13 cellular contexts compared by ENCODE assay signal in the genomic region with DNA sequence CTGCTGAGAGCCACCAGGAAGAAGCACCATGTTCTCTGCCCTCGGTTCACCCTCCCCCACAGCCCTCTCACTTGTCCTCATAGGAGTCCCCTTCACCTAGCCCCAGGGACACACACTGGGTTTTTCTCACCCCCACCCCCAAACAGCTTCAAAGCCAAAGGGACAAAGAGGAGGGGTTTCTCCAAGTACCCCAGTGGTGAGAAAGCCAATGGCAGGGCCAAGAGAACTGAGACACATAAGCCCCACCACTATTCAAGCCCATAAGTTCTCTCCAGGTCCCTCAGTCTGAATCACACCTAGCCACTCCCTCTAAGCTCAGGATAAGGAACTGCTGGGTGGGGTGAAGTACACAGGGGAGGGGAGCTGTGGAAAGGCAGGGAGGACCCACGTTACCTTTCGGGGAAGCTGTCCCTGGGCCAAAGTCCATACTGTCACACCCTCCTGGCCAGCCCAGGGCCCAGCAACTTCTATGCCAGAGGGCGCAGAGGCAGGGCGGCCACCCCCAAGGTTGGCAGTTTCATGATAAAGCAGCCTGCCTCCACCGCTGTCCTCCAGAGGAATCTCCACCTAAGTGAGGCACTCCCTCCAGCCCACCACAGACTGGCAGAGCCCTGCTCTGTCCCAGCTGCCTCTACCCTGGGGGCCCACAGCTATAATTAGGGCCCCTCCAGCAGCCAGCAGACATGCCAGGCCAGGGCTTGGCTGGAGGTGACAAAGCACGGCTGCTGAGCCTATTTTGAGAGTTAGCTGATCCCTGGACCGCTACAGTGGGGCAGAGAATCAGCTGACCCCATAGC. TPM values are rescaled to one million over a fixed set of nuclear protein-coding genes. Genes with fewer than 3 reads are reported as not detected.
A peak's percentile ranks its signal among the peaks of the same experiment; 100 is the strongest.
DNase-seq lines count a peak whose midpoint lies in the region; ATAC-seq, FAIRE-seq and TF ChIP-seq lines count a peak whose summit lies in the region.
"Had no signal": no experiment of that assay in that cellular context is flagged by ENCODE, and none has a peak within 500 bp of the region (broad histone marks: within the 10 kb centered on the region; RNA-seq: fewer than 3 reads in every experiment).

No MANE protein-coding gene starts in this region.

- no peak for FAIRE-seq in HepG2 (lab: Jason Lieb, UNC)
- FAIRE-seq: GM12878 had no signal

- WGBS in liver, result 61% methylated on average over 8 of the region's 8 CpGs
- 79% methylated on average over 7 of the region's 8 CpGs for WGBS in HepG2 (ENCODE audit: low lambda C conversion rate)
- whole genome bisulfite sequencing in esophagus, 2 donors, result 50 to 51% methylated on average over 8 of the region's 8 CpGs

- H3K9me3 ChIP-seq in liver (ENCODE audit: control insufficient read depth in 4 of 4, low read length in 3 of 4), result no peaks in the 10 kb centered on the region
- H3K9me3 ChIP-seq in HepG2 (ENCODE audit: low read length), result no peaks in the 10 kb centered on the region
- H3K9me3 ChIP-seq in esophagus (ENCODE audit: control insufficient read depth in 2 of 2, insufficient read depth in 1 of 2, low read depth in 1 of 2, low read length in 1 of 2), result no peaks in the 10 kb centered on the region
- H3K9me3 ChIP-seq: BE2C, testis had no signal

- CTCF ChIA-PET in HepG2 (lab: Yijun Ruan, JAX; ENCODE audit: low intra/inter-chr PET ratio, low total read pairs), result interaction anchor here (1.5 kb wide), 1 partner anchor 53 kb away, joined by 3 read pairs; no protein-coding TSS in a partner anchor

- H3K9me3 Mint-ChIP-seq in naive B cell, result no peaks in the 10 kb centered on the region

- H4K20me1 ChIP-seq in HepG2 (ENCODE audit: insufficient read depth, low read length), result no peaks in the 10 kb centered on the region

- TF ChIP-seq EP300 in HepG2 (IDR thresholded peaks at IDR 0.05; ENCODE audit: low read depth in 2 of 2, low read length in 2 of 2) (no peak), HepG2 (CRISPR knock-in tag; IDR thresholded peaks at IDR 0.05; ENCODE audit: borderline replicate concordance) (no peak)

- H3K27ac ChIP-seq in liver (ENCODE audit: low read depth in 1 of 2, low read length in 2 of 2) (no peak overlapping the region), HepG2 (ENCODE audit: extremely low read length, insufficient read depth, low read length) (no peak overlapping the region), esophagus (ENCODE audit: low read depth in 2 of 2, low read length in 1 of 2) (peak overlapping the region; percentile 86 to 97)
- H3K27ac ChIP-seq: testis had no signal

- H3K4me3 ChIP-seq in liver (ENCODE audit: low read depth in 1 of 3, low read length in 3 of 3) (no peak overlapping the region), HepG2 (replicated peaks in 1 of 3; ENCODE audit: insufficient read depth in 1 of 3, low read depth in 2 of 3, low read length in 3 of 3) (no peak overlapping the region), esophagus (ENCODE audit: low read depth in 1 of 2, low read length in 2 of 2) (no peak overlapping the region)
- H3K4me3 ChIP-seq: GM12878, testis had no signal

- H3K4me1 Mint-ChIP-seq in naive B cell, result peaks cover 69 to 96% (median 88%) of the 10 kb centered on the region in 3 donors

- TF ChIP-seq POLR2A in HepG2 (IDR thresholded peaks at IDR 0.05; ENCODE audit: insufficient read depth in 1 of 2, low read depth in 2 of 2, low read length in 2 of 2), result no peak

- TF ChIP-seq RAD21 in liver (IDR thresholded peaks at IDR 0.05) (no peak), HepG2 (CRISPR knock-in tag; IDR thresholded peaks at IDR 0.05) (no peak)

- H3K4me1 ChIP-seq in liver (ENCODE audit: control insufficient read depth in 4 of 4, insufficient read depth in 4 of 4, low read length in 3 of 4) (peaks cover 6 to 19% (median 12%) of the 10 kb centered on the region in 4 donors), HepG2 (ENCODE audit: insufficient read depth, low read length) (peaks cover 12% of the 10 kb centered on the region), esophagus (ENCODE audit: control insufficient read depth in 2 of 2, insufficient read depth in 2 of 2, low read length in 1 of 2) (peaks cover 2 to 27% of the 10 kb centered on the region in 2 donors)

- H3K27me3 Mint-ChIP-seq in naive B cell, result no peaks in the 10 kb centered on the region

- H2AFZ ChIP-seq in HepG2 (ENCODE audit: low read length), result no peak overlapping the region

- ATAC-seq in HepG2 (no peak), naive B cell (ENCODE audit: low read depth in 2 of 2) (no peak), HG02571 (IDR thresholded peaks at IDR 0.05; ENCODE audit: unreplicated experiment) (no peak), HG03135 (IDR thresholded peaks at IDR 0.05; ENCODE audit: unreplicated experiment) (no peak)
- ATAC-seq: GM12878 had no signal

- H3K4me3 Mint-ChIP-seq in naive B cell, result peak overlapping the region in 7 of 8 donors; percentile 35 to 85 (median 65)

- H3K36me3 Mint-ChIP-seq in naive B cell, result peaks cover 33 to 52% of the 10 kb centered on the region in 2 donors

- no peaks in the 10 kb centered on the region for H3K79me2 ChIP-seq in HepG2 (ENCODE audit: insufficient read depth, low read length)

- peak overlapping the region; percentile 92 to 99 (median 98) for H3K27ac Mint-ChIP-seq in naive B cell

- H3K27me3 ChIP-seq in liver (ENCODE audit: control insufficient read depth in 4 of 4, insufficient read depth in 4 of 4, low read length in 3 of 4) (no peaks in the 10 kb centered on the region), HepG2 (ENCODE audit: control insufficient read depth in 1 of 2, insufficient read depth in 2 of 2, low read length in 2 of 2) (no peaks in the 10 kb centered on the region), esophagus (ENCODE audit: control insufficient read depth in 1 of 2, insufficient read depth in 2 of 2, low read length in 2 of 2) (no peaks in the 10 kb centered on the region)
- H3K27me3 ChIP-seq: BE2C, testis had no signal

- in situ Hi-C loops in HepG2 (cut with HindIII; ENCODE audit: extremely low pct_ligation_motif_present, low pct_unique_long_range_greater_than_20kb), result no loop called here

- DNase-seq in HepG2 (ENCODE audit: low spot score), result no peak
- DNase-seq in naive B cell, result no peak
- no peak for DNase-seq in iPS-NIHi7 (ENCODE audit: extremely low spot score)
- DNase-seq in stimulated activated CD4-positive, alpha-beta T cell treated with anti-CD3 and anti-CD28 coated beads, Interleukin-2, amount 100 ng/mL, for 48 hours, result no peak
- DNase-seq: BE2C, head of caudate nucleus, NCI-H345, testis had no signal

- TF ChIP-seq CTCF in liver (IDR thresholded peaks at IDR 0.05; ENCODE audit: low read depth, low read length, missing input control), result no peak
- no peak for TF ChIP-seq CTCF in HepG2 (CRISPR knock-in tag; IDR thresholded peaks at IDR 0.05)

- POLR2A ChIA-PET in HepG2 (lab: Yijun Ruan, JAX), result no interaction called here

- H3K4me2 ChIP-seq in HepG2 (ENCODE audit: low read depth, low read length), result no peak overlapping the region

- intact Hi-C loops in HepG2 (cut with micrococcal nuclease; ENCODE audit: unreplicated experiment), result no loop called here

- H3K9ac ChIP-seq in liver (ENCODE audit: low read depth in 1 of 2, low read length in 2 of 2), result no peak overlapping the region
- no peak overlapping the region for H3K9ac ChIP-seq in HepG2 (ENCODE audit: insufficient read depth, low read depth, low read length)

- no TSS peak for BruUV-seq in HepG2 (replicated peaks; lab: Mats Ljungman, UMichigan)

- H3K36me3 ChIP-seq in liver (ENCODE audit: control insufficient read depth in 4 of 4, insufficient read depth in 3 of 4, low read depth in 1 of 4, low read length in 3 of 4), result peaks cover 0 to 12% (median 6%) of the 10 kb centered on the region in 4 donors
- peaks cover 0 to 4% of the 10 kb centered on the region in 2 experiments; a peak in 2 of 5 replicates for H3K36me3 ChIP-seq in HepG2 (replicated peaks in 1 of 2; ENCODE audit: control insufficient read depth in 1 of 2, insufficient read depth in 2 of 2, low read length in 2 of 2)
- H3K36me3 ChIP-seq in esophagus (ENCODE audit: control insufficient read depth in 2 of 2, insufficient read depth in 2 of 2, low read length in 1 of 2), result peaks cover 4 to 33% of the 10 kb centered on the region in 2 donors

RNA-seq across cellular contexts. Expression of a gene that starts 39.0 kb away (rescaled TPM):
- total RNA-seq in liver, result 10 to 100 TPM; 36.7 to 54.0 TPM
- polyA plus RNA-seq in liver, result 10 to 100 TPM; 13.0 to 15.5 TPM
- total RNA-seq in HepG2 (2016; rRNA removed; fragmentation: Illumina TruSeq; extraction: Trizol), result 20.1 and 23.8 TPM in 2 replicates
- total RNA-seq in HepG2 (2016; cell fraction: cytosol; rRNA removed; fragmentation: Illumina TruSeq; extraction: Trizol; ENCODE audit: low read depth), result 2.1 and 2.7 TPM in 2 replicates
- 19.9 and 23.3 TPM in 2 replicates for total RNA-seq in HepG2 (2016; cell fraction: insoluble cytoplasmic fraction; rRNA removed; fragmentation: Illumina TruSeq; extraction: Trizol)
- total RNA-seq in HepG2 (2016; cell fraction: membrane; rRNA removed; fragmentation: Illumina TruSeq; extraction: Trizol), result 9.2 and 10.4 TPM in 2 replicates
- 29.0 and 33.5 TPM in 2 replicates for total RNA-seq in HepG2 (2016; cell fraction: nucleus; rRNA removed; fragmentation: Illumina TruSeq; extraction: Trizol)
- 12.7 and 13.4 TPM in 2 replicates for polyA plus RNA-seq in HepG2 (2011; rRNA removed)
- polyA plus RNA-seq in HepG2 (2011; cell fraction: cytosol; rRNA removed), result 9.5 and 11.8 TPM in 2 replicates
- 12.8 and 14.2 TPM in 2 replicates for polyA plus RNA-seq in HepG2 (2011; cell fraction: nucleus; rRNA removed)
- polyA plus RNA-seq in HepG2 (2012), result 13.8 and 16.0 TPM in 2 replicates
- 1.2 and 1.4 TPM in 2 replicates for polyA plus RNA-seq in HepG2 (2016; cell fraction: cytosol; fragmentation: Illumina TruSeq; extraction: Trizol; ENCODE audit: low read depth)
- 15.8 and 16.0 TPM in 2 replicates for polyA plus RNA-seq in HepG2 (2016; cell fraction: insoluble cytoplasmic fraction; fragmentation: Illumina TruSeq; extraction: Trizol; ENCODE audit: low read depth)
- polyA plus RNA-seq in HepG2 (2016; cell fraction: membrane; fragmentation: Illumina TruSeq; extraction: Trizol; ENCODE audit: low read depth), result 3.3 and 3.6 TPM in 2 replicates
- 30.8 and 34.1 TPM in 2 replicates for polyA plus RNA-seq in HepG2 (2016; cell fraction: nucleus; fragmentation: Illumina TruSeq; extraction: Trizol; ENCODE audit: insufficient read depth, low read depth)
- polyA minus RNA-seq in HepG2 (2011; rRNA and poly(A)+ RNA removed; ENCODE audit: low replicate concordance), result 29.5 and 115 TPM in 2 replicates
- 25.9 and 34.1 TPM in 2 replicates for polyA minus RNA-seq in HepG2 (2011; cell fraction: cytosol; rRNA and poly(A)+ RNA removed)
- 43.4 and 52.2 TPM in 2 replicates for polyA minus RNA-seq in HepG2 (2011; cell fraction: nucleus; rRNA and poly(A)+ RNA removed)
- polyA plus RNA-seq in esophagus, result 10 to 100 TPM; 14.1 to 15.7 TPM
- 10 to 100 TPM; 18.5 to 39.0 (median 33.0) TPM for polyA plus RNA-seq in naive B cell (ENCODE audit: low read depth in 6 of 6)

RNA-seq across cellular contexts. Expression of a gene that starts 43.9 kb away (rescaled TPM):
- total RNA-seq in liver (10 to 100 TPM in 1 of 2 donors, 1 to 10 TPM in 1; 6.8 to 14.9 TPM), HepG2 (2016; rRNA removed; fragmentation: Illumina TruSeq; extraction: Trizol) (2.7 and 3.4 TPM in 2 replicates)
- polyA plus RNA-seq in liver (1 to 10 TPM; 2.8 to 4.1 TPM), HepG2 (2011; rRNA removed) (4.2 and 4.5 TPM in 2 replicates), esophagus (10 to 100 TPM in 1 of 2 donors, 1 to 10 TPM in 1; 7.8 to 14.2 TPM), naive B cell (ENCODE audit: low read depth in 6 of 6) (10 to 100 TPM in 3 of 6 donors, 1 to 10 TPM in 2, not detected in 1; 8.5 to 16.9 (median 10.6) TPM)
- 0.79 and 0.91 TPM in 2 replicates for total RNA-seq in HepG2 (2016; cell fraction: cytosol; rRNA removed; fragmentation: Illumina TruSeq; extraction: Trizol; ENCODE audit: low read depth)
- total RNA-seq in HepG2 (2016; cell fraction: insoluble cytoplasmic fraction; rRNA removed; fragmentation: Illumina TruSeq; extraction: Trizol), result 3.2 and 3.6 TPM in 2 replicates
- 2.0 TPM in 2 replicates for total RNA-seq in HepG2 (2016; cell fraction: membrane; rRNA removed; fragmentation: Illumina TruSeq; extraction: Trizol)
- 4.9 and 5.9 TPM in 2 replicates for total RNA-seq in HepG2 (2016; cell fraction: nucleus; rRNA removed; fragmentation: Illumina TruSeq; extraction: Trizol)
- polyA plus RNA-seq in HepG2 (2011; cell fraction: cytosol; rRNA removed), result 1.8 TPM in 2 replicates
- 4.8 and 8.7 TPM in 2 replicates for polyA plus RNA-seq in HepG2 (2011; cell fraction: nucleus; rRNA removed)
- polyA plus RNA-seq in HepG2 (2012), result 1.1 and 1.6 TPM in 2 replicates
- polyA plus RNA-seq in HepG2 (2016; cell fraction: cytosol; fragmentation: Illumina TruSeq; extraction: Trizol; ENCODE audit: low read depth), result 0.19 and 0.27 TPM in 2 replicates
- 1.8 and 2.2 TPM in 2 replicates for polyA plus RNA-seq in HepG2 (2016; cell fraction: insoluble cytoplasmic fraction; fragmentation: Illumina TruSeq; extraction: Trizol; ENCODE audit: low read depth)
- 0.45 and 0.54 TPM in 2 replicates for polyA plus RNA-seq in HepG2 (2016; cell fraction: membrane; fragmentation: Illumina TruSeq; extraction: Trizol; ENCODE audit: low read depth)
- 7.4 and 7.8 TPM in 2 replicates for polyA plus RNA-seq in HepG2 (2016; cell fraction: nucleus; fragmentation: Illumina TruSeq; extraction: Trizol; ENCODE audit: insufficient read depth, low read depth)
- 19.9 and 128 TPM in 2 replicates for polyA minus RNA-seq in HepG2 (2011; rRNA and poly(A)+ RNA removed; ENCODE audit: low replicate concordance)
- polyA minus RNA-seq in HepG2 (2011; cell fraction: cytosol; rRNA and poly(A)+ RNA removed), result 5.5 TPM in 2 replicates
- polyA minus RNA-seq in HepG2 (2011; cell fraction: nucleus; rRNA and poly(A)+ RNA removed), result 6.0 and 9.4 TPM in 2 replicates

Comparison
In these comparisons a context has a peak if more than half of its experiments do, and no peak if none do; other contexts are left out.
1. H3K27ac ChIP-seq: peak in esophagus (2 of 2); none in liver (0 of 2) and HepG2 (single experiment).